In the genomic region with DNA sequence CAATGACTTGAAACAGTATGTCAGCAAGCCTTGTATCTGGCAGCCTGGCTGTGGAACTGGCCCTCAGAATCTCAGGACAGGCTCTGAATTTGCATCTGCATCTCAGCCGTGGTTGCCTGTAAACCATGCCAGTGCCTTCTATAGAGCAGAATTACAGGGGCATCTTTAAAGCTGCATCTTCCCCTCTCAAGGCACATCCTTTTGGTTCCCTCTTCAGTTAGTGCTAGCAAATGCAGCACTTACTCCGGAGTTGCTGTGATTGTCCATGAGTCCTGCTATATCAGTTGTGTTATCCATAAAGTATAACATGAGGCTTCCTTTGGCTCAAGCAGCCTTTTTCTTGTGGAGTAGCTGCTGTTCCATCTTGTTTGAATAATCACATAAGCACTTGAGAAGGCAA, we compare ENCODE assay signal across 20 cellular contexts. TPM values are rescaled to one million over a fixed set of nuclear protein-coding genes. Genes with fewer than 3 reads are reported as not detected.
DNase-seq lines count a peak whose midpoint lies in the region; ATAC-seq, FAIRE-seq and TF ChIP-seq lines count a peak whose summit lies in the region.
"Had no signal": no experiment of that assay in that cellular context is flagged by ENCODE, and none has a peak within 500 bp of the region (broad histone marks: within the 10 kb centered on the region; RNA-seq: fewer than 3 reads in every experiment).

No MANE protein-coding gene starts in this region.

- BruUV-seq in HepG2 (replicated peaks; lab: Mats Ljungman, UMichigan) (no TSS peak), PC-9 (replicated peaks; lab: Mats Ljungman, UMichigan) (no TSS peak)

- TF ChIP-seq CTCF in HepG2 (CRISPR knock-in tag; IDR thresholded peaks at IDR 0.05) (no peak), right lobe of liver (IDR thresholded peaks at IDR 0.05) (no peak), sigmoid colon (IDR thresholded peaks at IDR 0.05) (no peak), PC-9 (conservative IDR thresholded peaks at IDR 0.05) (no peak)

- no peak overlapping the region for H3K4me2 ChIP-seq in HepG2 (ENCODE audit: low read depth, low read length)
- H3K4me2 ChIP-seq in PC-9 = no peak overlapping the region
- H3K4me2 ChIP-seq: A549, GM23338 had no signal

- no peak for FAIRE-seq in HepG2 (lab: Jason Lieb, UNC)
- FAIRE-seq: A549, D721Med, H54, HTR-8/SVneo had no signal

- H3K9me3 ChIP-seq in HepG2 (ENCODE audit: low read length) = peaks cover 7% of the 10 kb centered on the region; the same call in 1 of the 2 replicates
- no peaks in the 10 kb centered on the region for H3K9me3 ChIP-seq in right lobe of liver
- peaks cover 0 to 7% (median 1%) of the 10 kb centered on the region in 4 donors for H3K9me3 ChIP-seq in sigmoid colon
- H3K9me3 ChIP-seq in PC-9 (ENCODE audit: insufficient read depth, low read depth) = no peaks in the 10 kb centered on the region
- H3K9me3 ChIP-seq: Caco-2 had no signal

- no peaks in the 10 kb centered on the region; a peak in 1 of 5 replicates for H3K27me3 ChIP-seq in HepG2 (ENCODE audit: control insufficient read depth in 1 of 2, insufficient read depth in 2 of 2, low read length in 2 of 2)
- H3K27me3 ChIP-seq in right lobe of liver = no peaks in the 10 kb centered on the region
- H3K27me3 ChIP-seq in sigmoid colon = no peaks in the 10 kb centered on the region
- no peaks in the 10 kb centered on the region for H3K27me3 ChIP-seq in PC-9 (ENCODE audit: insufficient read depth, low read depth)

- DNase-seq in DMS79 (lab: John Stamatoyannopoulos, UW) = peak; percentile 19
- no peak for DNase-seq in DMS79 treated with DMSO at 0.1 percent for 48 hours (lab: John Stamatoyannopoulos, UW)
- no peak for DNase-seq in HepG2 (ENCODE audit: low spot score)
- DNase-seq in right lobe of liver = no peak
- peak; percentile 4 for DNase-seq in sigmoid colon
- no peak for DNase-seq in NCI-H1048 (lab: John Stamatoyannopoulos, UW)
- DNase-seq in PC-9 = no peak
- DNase-seq: Caco-2; CD4-positive, alpha-beta T cell; GDM1; HCEC 1CT; HFFc6 had no signal

- H3K27ac ChIP-seq in HepG2 (ENCODE audit: extremely low read length, insufficient read depth, low read length) (no peak overlapping the region), right lobe of liver (no peak overlapping the region), sigmoid colon (no peak overlapping the region), PC-9 (no peak overlapping the region)
- H3K27ac ChIP-seq: 22Rv1, A549, C4-2B had no signal

- H4K20me1 ChIP-seq in HepG2 (ENCODE audit: insufficient read depth, low read length) (no peaks in the 10 kb centered on the region), PC-9 (ENCODE audit: insufficient read depth) (no peaks in the 10 kb centered on the region)

- no peaks in the 10 kb centered on the region for H3K9me2 ChIP-seq in PC-9 (ENCODE audit: insufficient read depth)

- H3F3A ChIP-seq in PC-9 (ENCODE audit: insufficient read depth, low read depth) = no peaks in the 10 kb centered on the region

- TF ChIP-seq POLR2A in HepG2 (IDR thresholded peaks at IDR 0.05; ENCODE audit: insufficient read depth in 1 of 2, low read depth in 2 of 2, low read length in 2 of 2) = no peak
- TF ChIP-seq POLR2A in right lobe of liver (IDR thresholded peaks at IDR 0.05) = no peak
- no peak for TF ChIP-seq POLR2A in sigmoid colon (IDR thresholded peaks at IDR 0.05)

- ATAC-seq in HepG2 (no peak), right lobe of liver (no peak)
- ATAC-seq: A549, GM23338 had no signal

- POLR2A ChIA-PET in HepG2 (lab: Yijun Ruan, JAX) (no interaction called here), PC-9 (lab: Charles Lee; ENCODE audit: unreplicated experiment) (interaction anchor here (0.6 kb wide), 1 partner anchor 724 kb away, joined by 3 read pairs; no protein-coding TSS in a partner anchor)

- H3K9ac ChIP-seq in HepG2 (ENCODE audit: insufficient read depth, low read depth, low read length) = no peak overlapping the region

- intact Hi-C loops in HepG2 (cut with micrococcal nuclease; ENCODE audit: unreplicated experiment) = no loop called here
- intact Hi-C loops in right lobe of liver (cut with DNase I) = no loop called here
- intact Hi-C loops in sigmoid colon (cut with DNase I) = no loop called here
- intact Hi-C loops in PC-9 (cut with micrococcal nuclease; ENCODE audit: unreplicated experiment) = no loop called here

- no peak for TF ChIP-seq RAD21 in HepG2 (CRISPR knock-in tag; IDR thresholded peaks at IDR 0.05)

- H2AFZ ChIP-seq in HepG2 (ENCODE audit: low read length) = no peak overlapping the region
- H2AFZ ChIP-seq in PC-9 = no peak overlapping the region
- H2AFZ ChIP-seq: GM23338 had no signal

- CTCF ChIA-PET in HepG2 (lab: Yijun Ruan, JAX; ENCODE audit: low intra/inter-chr PET ratio, low total read pairs) (no interaction called here), PC-9 (lab: Charles Lee) (no interaction called here)

- H3K4me1 ChIP-seq in HepG2 (ENCODE audit: insufficient read depth, low read length) (no peaks in the 10 kb centered on the region), right lobe of liver (no peaks in the 10 kb centered on the region), sigmoid colon (no peaks in the 10 kb centered on the region), PC-9 (replicated peaks; ENCODE audit: insufficient read depth) (no peaks in the 10 kb centered on the region)
- H3K4me1 ChIP-seq: A549, Caco-2 had no signal

- TF ChIP-seq EP300 in HepG2 (IDR thresholded peaks at IDR 0.05; ENCODE audit: low read depth in 2 of 2, low read length in 2 of 2) (no peak), HepG2 (CRISPR knock-in tag; IDR thresholded peaks at IDR 0.05; ENCODE audit: borderline replicate concordance) (no peak), sigmoid colon (IDR thresholded peaks at IDR 0.05) (no peak)

- in situ Hi-C loops in HepG2 (cut with HindIII; ENCODE audit: extremely low pct_ligation_motif_present, low pct_unique_long_range_greater_than_20kb) = no loop called here

- 23% methylated on average over 2 of the region's 2 CpGs for WGBS in HepG2 (ENCODE audit: low lambda C conversion rate)
- WGBS in right lobe of liver (ENCODE audit: insufficient coverage, low coverage, low lambda C conversion rate, missing lambda C conversion rate) = 59% methylated on average over 2 of the region's 2 CpGs
- 88 to 92% methylated on average over 2 of the region's 2 CpGs for WGBS in sigmoid colon, 2 donors

- H3K4me3 ChIP-seq in HepG2 (replicated peaks in 1 of 3; ENCODE audit: insufficient read depth in 1 of 3, low read depth in 2 of 3, low read length in 3 of 3) (no peak overlapping the region), right lobe of liver (no peak overlapping the region), sigmoid colon (no peak overlapping the region), PC-9 (no peak overlapping the region)
- H3K4me3 ChIP-seq: A549, GM23338 had no signal

- H3K79me2 ChIP-seq in HepG2 (ENCODE audit: insufficient read depth, low read length) (no peaks in the 10 kb centered on the region), PC-9 (ENCODE audit: low read depth) (no peaks in the 10 kb centered on the region)

- H3K36me3 ChIP-seq in HepG2 (replicated peaks in 1 of 2; ENCODE audit: control insufficient read depth in 1 of 2, insufficient read depth in 2 of 2, low read length in 2 of 2) (no peaks in the 10 kb centered on the region), right lobe of liver (no peaks in the 10 kb centered on the region), sigmoid colon (peaks cover 0 to under 1% (median 0%) of the 10 kb centered on the region in 4 donors), PC-9 (ENCODE audit: low read depth) (no peaks in the 10 kb centered on the region)

TF ChIP-seq in HepG2, 621 proteins besides CTCF, POLR2A, EP300 and RAD21:
- TF ChIP-seq ZNF788 (CRISPR knock-in tag; IDR thresholded peaks at IDR 0.05; ENCODE audit: borderline replicate concordance) = no peak
- peak; percentile 96; the same call in 1 of the 2 replicates for TF ChIP-seq ZNF510 (CRISPR knock-in tag; IDR thresholded peaks at IDR 0.05; ENCODE audit: low read depth)

RNA-seq across cellular contexts. Expression of a gene that starts 53.9 kb away (rescaled TPM):
- not detected in 2 replicates for total RNA-seq in HepG2 (2016; rRNA removed; fragmentation: Illumina TruSeq; extraction: Trizol)
- not detected in 2 replicates for total RNA-seq in HepG2 (2016; cell fraction: cytosol; rRNA removed; fragmentation: Illumina TruSeq; extraction: Trizol; ENCODE audit: low read depth)
- total RNA-seq in HepG2 (2016; cell fraction: insoluble cytoplasmic fraction; rRNA removed; fragmentation: Illumina TruSeq; extraction: Trizol) = not detected in 2 replicates
- not detected in 2 replicates for total RNA-seq in HepG2 (2016; cell fraction: membrane; rRNA removed; fragmentation: Illumina TruSeq; extraction: Trizol)
- total RNA-seq in HepG2 (2016; cell fraction: nucleus; rRNA removed; fragmentation: Illumina TruSeq; extraction: Trizol) = not detected in 2 replicates
- polyA plus RNA-seq in HepG2 (2011; rRNA removed) = not detected in 2 replicates
- polyA plus RNA-seq in HepG2 (2011; cell fraction: cytosol; rRNA removed) = not detected in 2 replicates
- 0.02 TPM in 1 of 2 replicates, not detected in the other for polyA plus RNA-seq in HepG2 (2011; cell fraction: nucleus; rRNA removed)
- polyA plus RNA-seq in HepG2 (2012) = not detected in 2 replicates
- not detected in 2 replicates for polyA plus RNA-seq in HepG2 (2016; cell fraction: cytosol; fragmentation: Illumina TruSeq; extraction: Trizol; ENCODE audit: low read depth)
- polyA plus RNA-seq in HepG2 (2016; cell fraction: insoluble cytoplasmic fraction; fragmentation: Illumina TruSeq; extraction: Trizol; ENCODE audit: low read depth) = not detected in 2 replicates
- not detected in 2 replicates for polyA plus RNA-seq in HepG2 (2016; cell fraction: membrane; fragmentation: Illumina TruSeq; extraction: Trizol; ENCODE audit: low read depth)
- not detected in 2 replicates for polyA plus RNA-seq in HepG2 (2016; cell fraction: nucleus; fragmentation: Illumina TruSeq; extraction: Trizol; ENCODE audit: insufficient read depth, low read depth)
- polyA minus RNA-seq in HepG2 (2011; rRNA and poly(A)+ RNA removed; ENCODE audit: low replicate concordance) = not detected in 2 replicates
- polyA minus RNA-seq in HepG2 (2011; cell fraction: cytosol; rRNA and poly(A)+ RNA removed) = not detected in 2 replicates
- polyA minus RNA-seq in HepG2 (2011; cell fraction: nucleus; rRNA and poly(A)+ RNA removed) = not detected in 2 replicates
- total RNA-seq in right lobe of liver = 10 to 100 TPM in 2 of 6 experiments, 1 to 10 TPM in 4; 3.7 to 10.8 (median 7.9) TPM
- total RNA-seq in sigmoid colon = 10 to 100 TPM in 2 of 4 donors, 1 to 10 TPM in 2; 8.9 to 65.1 (median 12.3) TPM
- 10 to 100 TPM in 1 of 3 donors, 1 to 10 TPM in 2; 3.0 to 42.5 (median 4.4) TPM for polyA plus RNA-seq in sigmoid colon
- total RNA-seq in PC-9 (2021) = 0.20 TPM in 1 of 2 replicates, not detected in the other
- total RNA-seq: Caco-2, HFFc6 had no signal
- polyA plus RNA-seq: A549, BJ had no signal

Comparison
In these comparisons a context has a peak if more than half of its experiments do, and no peak if none do; other contexts are left out.
1. DNase-seq: peak in DMS79 (single experiment) and sigmoid colon (single experiment); none in DMS79 treated with DMSO at 0.1 percent for 48 hours (single experiment), HepG2 (single experiment), right lobe of liver (0 of 3), NCI-H1048 (single experiment) and PC-9 (0 of 2).